Comparison of ENCODE assay signal across 7 cellular contexts in the genomic region with DNA sequence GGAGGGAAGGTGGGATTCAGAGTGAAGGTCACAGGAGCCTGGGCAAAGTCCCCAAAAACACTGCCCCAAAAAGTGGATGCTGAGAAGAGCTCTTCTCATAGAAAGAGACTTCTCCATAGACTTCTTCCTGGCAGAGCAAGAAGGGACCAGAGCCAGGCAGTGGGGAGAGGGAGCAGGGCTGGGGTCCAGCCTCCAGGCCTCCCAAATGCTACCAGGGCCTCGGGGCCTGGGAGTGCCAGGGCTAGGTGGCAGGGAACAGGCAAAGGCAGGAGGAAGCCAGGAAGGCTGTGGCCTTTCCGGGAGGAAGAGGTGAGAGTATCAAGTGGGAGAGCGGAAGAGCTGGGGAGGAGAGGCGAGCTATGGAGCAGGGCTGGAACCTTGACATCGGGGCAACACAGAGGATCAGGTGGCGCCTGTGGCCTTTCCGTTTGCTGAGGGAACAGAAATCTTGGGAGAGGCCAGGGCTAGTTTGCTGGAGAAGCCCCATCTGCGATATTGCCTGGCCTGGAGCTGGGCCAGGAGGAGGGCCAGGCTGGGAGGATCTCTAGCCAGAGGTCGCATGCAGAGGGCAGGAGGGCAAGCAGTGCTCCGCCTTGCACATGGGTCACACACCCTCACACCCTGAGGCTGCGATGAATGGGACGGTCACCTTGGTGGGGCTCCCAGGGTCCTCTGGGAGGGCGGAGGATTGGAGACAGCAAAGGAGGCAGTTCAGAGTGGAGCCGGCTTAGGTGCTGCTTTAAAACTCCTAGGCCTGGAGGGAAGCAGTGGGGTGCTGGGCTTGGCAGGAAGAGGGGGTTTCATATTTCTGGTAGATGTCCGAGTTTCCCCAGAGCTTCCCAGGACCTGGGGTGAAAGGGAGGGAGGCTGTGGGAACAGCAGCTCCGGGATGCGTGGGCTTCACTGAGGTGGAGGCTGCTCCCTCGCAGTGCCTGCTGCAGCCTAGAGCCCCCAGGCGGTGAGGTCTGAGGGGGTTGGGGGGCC. TPM values are rescaled to one million over a fixed set of nuclear protein-coding genes. Genes with fewer than 3 reads are reported as not detected.
DNase-seq lines count a peak whose midpoint lies in the region; ATAC-seq lines count a peak whose summit lies in the region.
"Had no signal": no experiment of that assay in that cellular context is flagged by ENCODE, and none has a peak within 500 bp of the region (broad histone marks: within the 10 kb centered on the region; RNA-seq: fewer than 3 reads in every experiment).

No MANE protein-coding gene starts in this region.

- H3K27ac Mint-ChIP-seq in activated naive CD8-positive, alpha-beta T cell treated with anti-CD3 and anti-CD28 coated beads, Interleukin-2, amount 10 ng/mL, durations not matched to agents 7 days and 5 days: peak overlapping the region; percentile 15
- no peak overlapping the region for H3K27ac Mint-ChIP-seq in activated naive CD8-positive, alpha-beta T cell treated with anti-CD3 and anti-CD28 coated beads, Interleukin-2, amount 50 U/mL, for 24 hours

- H3K36me3 Mint-ChIP-seq in activated naive CD8-positive, alpha-beta T cell treated with anti-CD3 and anti-CD28 coated beads, Interleukin-2, amount 10 ng/mL, durations not matched to agents 7 days and 5 days: no peaks in the 10 kb centered on the region
- no peaks in the 10 kb centered on the region for H3K36me3 Mint-ChIP-seq in activated naive CD8-positive, alpha-beta T cell treated with anti-CD3 and anti-CD28 coated beads, Interleukin-2, amount 50 U/mL, for 24 hours (ENCODE audit: low read depth)

- peak overlapping the region; percentile 73 for H3K27ac ChIP-seq in urinary bladder (ENCODE audit: low read depth)

- no peaks in the 10 kb centered on the region for H3K27me3 Mint-ChIP-seq in activated naive CD8-positive, alpha-beta T cell treated with anti-CD3 and anti-CD28 coated beads, Interleukin-2, amount 10 ng/mL, durations not matched to agents 7 days and 5 days
- no peaks in the 10 kb centered on the region for H3K27me3 Mint-ChIP-seq in activated naive CD8-positive, alpha-beta T cell treated with anti-CD3 and anti-CD28 coated beads, Interleukin-2, amount 50 U/mL, for 24 hours

- H3K4me1 Mint-ChIP-seq in activated naive CD8-positive, alpha-beta T cell treated with anti-CD3 and anti-CD28 coated beads, Interleukin-2, amount 10 ng/mL, durations not matched to agents 7 days and 5 days: peaks cover 23% of the 10 kb centered on the region
- peaks cover 25% of the 10 kb centered on the region for H3K4me1 Mint-ChIP-seq in activated naive CD8-positive, alpha-beta T cell treated with anti-CD3 and anti-CD28 coated beads, Interleukin-2, amount 50 U/mL, for 24 hours

- DNase-seq in activated naive CD8-positive, alpha-beta T cell treated with anti-CD3 and anti-CD28 coated beads, Interleukin-2, amount 10 ng/mL, durations not matched to agents 7 days and 5 days: no peak
- DNase-seq in activated naive CD8-positive, alpha-beta T cell treated with anti-CD3 and anti-CD28 coated beads, Interleukin-2, amount 50 U/mL, for 24 hours: no peak
- DNase-seq in left lobe of liver (ENCODE audit: low spot score) (peak; percentile 77), A172 (ENCODE audit: low spot score) (no peak)
- DNase-seq: NCI-H2029 treated with DMSO at 0.1 percent for 48 hours had no signal

- POLR2A ChIA-PET in activated naive CD8-positive, alpha-beta T cell treated with anti-CD3 and anti-CD28 coated beads, Interleukin-2, amount 10 ng/mL, durations not matched to agents 7 days and 5 days (lab: Charles Lee): interaction anchor here (0.5 to 1.3 kb wide), 3 partner anchors 10 to 18 kb away, joined by 3 to 5 read pairs (median 3); a partner anchor contains a TSS

- H3K9me3 Mint-ChIP-seq in activated naive CD8-positive, alpha-beta T cell treated with anti-CD3 and anti-CD28 coated beads, Interleukin-2, amount 10 ng/mL, durations not matched to agents 7 days and 5 days: no peaks in the 10 kb centered on the region
- no peaks in the 10 kb centered on the region for H3K9me3 Mint-ChIP-seq in activated naive CD8-positive, alpha-beta T cell treated with anti-CD3 and anti-CD28 coated beads, Interleukin-2, amount 50 U/mL, for 24 hours

- ATAC-seq in activated naive CD8-positive, alpha-beta T cell treated with anti-CD3 and anti-CD28 coated beads, Interleukin-2, amount 10 ng/mL, durations not matched to agents 7 days and 5 days (ENCODE audit: low read depth): no peak
- no peak for ATAC-seq in activated naive CD8-positive, alpha-beta T cell treated with anti-CD3 and anti-CD28 coated beads, Interleukin-2, amount 50 U/mL, for 24 hours
- ATAC-seq in left lobe of liver (peak; percentile 71), HG02870 (IDR thresholded peaks at IDR 0.05; ENCODE audit: unreplicated experiment) (no peak)

- no peak overlapping the region for H3K4me3 Mint-ChIP-seq in activated naive CD8-positive, alpha-beta T cell treated with anti-CD3 and anti-CD28 coated beads, Interleukin-2, amount 10 ng/mL, durations not matched to agents 7 days and 5 days
- H3K4me3 Mint-ChIP-seq in activated naive CD8-positive, alpha-beta T cell treated with anti-CD3 and anti-CD28 coated beads, Interleukin-2, amount 50 U/mL, for 24 hours: no peak overlapping the region

- peaks cover 2% of the 10 kb centered on the region for H3K4me1 ChIP-seq in urinary bladder (ENCODE audit: insufficient read depth)

- H3K4me3 ChIP-seq in urinary bladder (ENCODE audit: low read depth, low read length): no peak overlapping the region

- WGBS in urinary bladder: 48% methylated on average over 19 of the region's 19 CpGs

- H3K36me3 ChIP-seq in urinary bladder (ENCODE audit: insufficient read depth): no peaks in the 10 kb centered on the region

RNA-seq across cellular contexts. Expression of a gene that starts 3.4 kb away (rescaled TPM):
- 10 to 100 TPM in 1 of 2 experiments, 1 to 10 TPM in 1; 9.1 to 11.0 TPM for total RNA-seq in activated naive CD8-positive, alpha-beta T cell treated with anti-CD3 and anti-CD28 coated beads, Interleukin-2, amount 10 ng/mL, durations not matched to agents 7 days and 5 days
- total RNA-seq in left lobe of liver: 1.2 TPM
- 17.6 TPM for total RNA-seq in urinary bladder
- 13.2 TPM for polyA plus RNA-seq in urinary bladder
- total RNA-seq in A172 (2014; rRNA removed; shearing (Covaris generic)): 0.10 TPM in 1 of 2 replicates, not detected in the other

RNA-seq across cellular contexts. Expression of a gene that starts 18.6 kb away (rescaled TPM):
- total RNA-seq in activated naive CD8-positive, alpha-beta T cell treated with anti-CD3 and anti-CD28 coated beads, Interleukin-2, amount 10 ng/mL, durations not matched to agents 7 days and 5 days: 10 to 100 TPM; 16.2 to 17.6 TPM
- total RNA-seq in left lobe of liver (5.6 TPM), urinary bladder (2.5 TPM)
- 9.6 TPM for polyA plus RNA-seq in urinary bladder
- 3.2 and 6.0 TPM in 2 replicates for total RNA-seq in A172 (2014; rRNA removed; shearing (Covaris generic))

RNA-seq across cellular contexts. Expression of a gene that starts 40.4 kb away (rescaled TPM):
- total RNA-seq in activated naive CD8-positive, alpha-beta T cell treated with anti-CD3 and anti-CD28 coated beads, Interleukin-2, amount 10 ng/mL, durations not matched to agents 7 days and 5 days: 10 to 100 TPM; 69.9 to 70.8 TPM
- total RNA-seq in left lobe of liver: 11.9 TPM
- 29.8 TPM for total RNA-seq in urinary bladder
- polyA plus RNA-seq in urinary bladder: 82.1 TPM
- total RNA-seq in A172 (2014; rRNA removed; shearing (Covaris generic)): 73.6 and 83.9 TPM in 2 replicates

RNA-seq across cellular contexts. Expression of a gene that starts 44.1 kb away (rescaled TPM):
- total RNA-seq in activated naive CD8-positive, alpha-beta T cell treated with anti-CD3 and anti-CD28 coated beads, Interleukin-2, amount 10 ng/mL, durations not matched to agents 7 days and 5 days: 10 to 100 TPM; 20.4 to 22.4 TPM
- total RNA-seq in left lobe of liver (7.0 TPM), urinary bladder (15.4 TPM)
- polyA plus RNA-seq in urinary bladder: 29.1 TPM
- 25.6 and 25.7 TPM in 2 replicates for total RNA-seq in A172 (2014; rRNA removed; shearing (Covaris generic))

RNA-seq across cellular contexts. Expression of a gene that starts 44.4 kb away (rescaled TPM):
- total RNA-seq in activated naive CD8-positive, alpha-beta T cell treated with anti-CD3 and anti-CD28 coated beads, Interleukin-2, amount 10 ng/mL, durations not matched to agents 7 days and 5 days: 100 to 1,000 TPM; 196 to 199 TPM
- total RNA-seq in left lobe of liver: 177 TPM
- total RNA-seq in urinary bladder: 136 TPM
- 334 TPM for polyA plus RNA-seq in urinary bladder
- total RNA-seq in A172 (2014; rRNA removed; shearing (Covaris generic)): 488 and 584 TPM in 2 replicates
